In the genomic region with DNA sequence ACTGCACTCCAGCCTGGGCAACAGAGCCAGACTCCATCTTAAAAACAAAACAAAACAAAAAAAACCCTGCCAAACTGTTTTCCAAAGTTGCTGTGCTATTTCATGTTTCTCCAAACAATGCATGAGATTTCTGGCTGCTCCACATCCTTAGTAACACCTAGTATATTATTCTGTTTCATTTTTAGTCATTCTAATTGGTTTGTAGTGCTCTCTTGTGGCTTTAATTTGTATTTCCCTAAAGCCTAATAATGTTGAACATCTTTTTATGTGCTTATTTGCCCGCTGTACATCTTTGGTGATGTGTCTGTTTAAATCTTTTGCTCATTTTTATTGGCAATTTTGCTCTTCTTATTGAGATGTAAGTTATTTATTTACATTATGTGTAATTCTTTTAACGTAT, we compare ENCODE assay signal across 16 cellular contexts. TPM values are rescaled to one million over a fixed set of nuclear protein-coding genes. Genes with fewer than 3 reads are reported as not detected.
DNase-seq lines count a peak whose midpoint lies in the region; ATAC-seq and TF ChIP-seq lines count a peak whose summit lies in the region.
"Had no signal": no experiment of that assay in that cellular context is flagged by ENCODE, and none has a peak within 500 bp of the region (broad histone marks: within the 10 kb centered on the region; RNA-seq: fewer than 3 reads in every experiment).

No MANE protein-coding gene starts in this region.

- TF ChIP-seq POLR2A in upper lobe of left lung (IDR thresholded peaks at IDR 0.05): no peak

- H3K27me3 ChIP-seq in BJ (ENCODE audit: control insufficient read depth, insufficient read depth, low read length) (peaks cover 1% of the 10 kb centered on the region; the same call in 1 of the 2 replicates), foreskin keratinocyte (peaks cover 47% of the 10 kb centered on the region), upper lobe of left lung (no peaks in the 10 kb centered on the region)
- H3K27me3 ChIP-seq: colonic mucosa had no signal

- H3K4me3 ChIP-seq in BJ (ENCODE audit: low read depth, low read length): no peak overlapping the region
- H3K4me3 ChIP-seq in HEK293 (ENCODE audit: low read depth, low read length): no peak overlapping the region
- no peak overlapping the region for H3K4me3 ChIP-seq in upper lobe of left lung
- H3K4me3 ChIP-seq: adrenal gland, colonic mucosa, heart right ventricle had no signal

- peak; percentile 15; the same call in 1 of the 2 replicates for TF ChIP-seq CTCF in BJ (IDR thresholded peaks at IDR 0.05; ENCODE audit: insufficient read depth, low read depth, low read length)
- TF ChIP-seq CTCF in HEK293 (tag by site-specific recombination; IDR thresholded peaks at IDR 0.05): no peak
- peak; percentile 35; the same call in 1 of the 2 replicates for TF ChIP-seq CTCF in RWPE1 (conservative IDR thresholded peaks at IDR 0.05; ENCODE audit: low read depth)
- peak; percentile 56 for TF ChIP-seq CTCF in foreskin keratinocyte (conservative IDR thresholded peaks at IDR 0.05)
- TF ChIP-seq CTCF in upper lobe of left lung (IDR thresholded peaks at IDR 0.05): no peak
- TF ChIP-seq CTCF in WTC11 (IDR thresholded peaks at IDR 0.05): no peak

- H3K27ac Mint-ChIP-seq in WTC11: no peak overlapping the region; the same call in 1 of the 2 replicates
- H3K27ac Mint-ChIP-seq: activated CD4-positive, alpha-beta memory T cell treated with anti-CD3 and anti-CD28 coated beads, Interleukin-2, amount 10 ng/mL, durations not matched to agents 7 days and 5 days had no signal

- ATAC-seq in foreskin keratinocyte: no peak
- ATAC-seq in upper lobe of left lung (ENCODE audit: low FRiP score in 2 of 2): no peak
- no peak for ATAC-seq in WTC11
- ATAC-seq: heart right ventricle had no signal

- H3K27me3 Mint-ChIP-seq in WTC11 (ENCODE audit: low read depth): peaks cover 52% of the 10 kb centered on the region

- no peak overlapping the region for H3K4me3 Mint-ChIP-seq in WTC11
- H3K4me3 Mint-ChIP-seq: activated CD4-positive, alpha-beta memory T cell treated with anti-CD3 and anti-CD28 coated beads, Interleukin-2, amount 10 ng/mL, durations not matched to agents 7 days and 5 days had no signal

- peaks cover 2% of the 10 kb centered on the region; the same call in 1 of the 2 replicates for H3K9me3 ChIP-seq in HEK293 (ENCODE audit: control insufficient read depth, insufficient read depth, low read depth, low read length)
- H3K9me3 ChIP-seq in upper lobe of left lung: peaks cover 0 to 10% (median 0%) of the 10 kb centered on the region in 4 donors
- H3K9me3 ChIP-seq: adrenal gland, colonic mucosa had no signal

- POLR2A ChIA-PET in BJ (lab: Charles Lee) (no interaction called here), HEK293 (lab: Yijun Ruan, JAX) (no interaction called here), RWPE1 (lab: Yijun Ruan, JAX; ENCODE audit: low non-redundant PET) (no interaction called here), WTC11 (lab: Charles Lee) (no interaction called here)

- peaks cover 4% of the 10 kb centered on the region for H3K36me3 Mint-ChIP-seq in WTC11

- no peak overlapping the region for H3K27ac ChIP-seq in HEK293 (ENCODE audit: extremely low read depth, low read depth, low read length)
- no peak overlapping the region for H3K27ac ChIP-seq in RWPE1
- H3K27ac ChIP-seq in foreskin keratinocyte: no peak overlapping the region
- H3K27ac ChIP-seq in upper lobe of left lung: no peak overlapping the region
- H3K27ac ChIP-seq in substantia nigra (ENCODE audit: low read depth, low read length, poor library complexity, severe bottlenecking): no peak overlapping the region
- H3K27ac ChIP-seq: adrenal gland, colonic mucosa, heart right ventricle had no signal

- DNase-seq in BJ (ENCODE audit: low read depth) (no peak), RWPE1 (ENCODE audit: low spot score) (no peak), foreskin keratinocyte (no peak), NCI-H1092 (lab: John Stamatoyannopoulos, UW) (no peak), upper lobe of left lung (no peak), WTC11 (ENCODE audit: low spot score) (no peak), substantia nigra (lab: John Stamatoyannopoulos, UW) (no peak)
- DNase-seq: activated CD4-positive, alpha-beta memory T cell treated with anti-CD3 and anti-CD28 coated beads, Interleukin-2, amount 10 ng/mL, durations not matched to agents 7 days and 5 days; adrenal gland; colonic mucosa; heart right ventricle; kidney glomerular epithelial cell; NCI-H1417 treated with DMSO at 0.1 percent for 48 hours; NCI-H510A treated with DMSO at 0.1 percent for 48 hours; posterior cingulate gyrus had no signal

- H3K4me1 ChIP-seq in HEK293 (ENCODE audit: control insufficient read depth, insufficient read depth, low read length): peaks cover 3% of the 10 kb centered on the region; the same call in 1 of the 2 replicates
- H3K4me1 ChIP-seq in foreskin keratinocyte: no peaks in the 10 kb centered on the region
- H3K4me1 ChIP-seq in upper lobe of left lung: peaks cover 0 to 10% (median 5%) of the 10 kb centered on the region in 4 donors
- H3K4me1 ChIP-seq: colonic mucosa had no signal

- H3K36me3 ChIP-seq in BJ (ENCODE audit: control insufficient read depth, insufficient read depth, low read length): no peaks in the 10 kb centered on the region
- no peaks in the 10 kb centered on the region for H3K36me3 ChIP-seq in HEK293 (ENCODE audit: control insufficient read depth in 2 of 2, insufficient read depth in 1 of 2, low read length in 2 of 2)
- no peaks in the 10 kb centered on the region for H3K36me3 ChIP-seq in upper lobe of left lung
- H3K36me3 ChIP-seq: adrenal gland, colonic mucosa, heart right ventricle had no signal

- peaks cover 18% of the 10 kb centered on the region for H3K9me3 Mint-ChIP-seq in WTC11

- TF ChIP-seq EP300 in upper lobe of left lung (IDR thresholded peaks at IDR 0.05): no peak

- H3K4me1 Mint-ChIP-seq in WTC11: no peaks in the 10 kb centered on the region

- CTCF ChIA-PET in BJ (lab: Yijun Ruan, JAX): interaction anchor here (1.5 kb wide), 1 partner anchor 546 kb away, joined by 3 read pairs; no protein-coding TSS in a partner anchor
- CTCF ChIA-PET in HEK293 (lab: Yijun Ruan, JAX): interaction anchor here (0.6 kb wide), 1 partner anchor 729 kb away, joined by 7 read pairs; no protein-coding TSS in a partner anchor
- CTCF ChIA-PET in RWPE1 (lab: Yijun Ruan, JAX): no interaction called here
- CTCF ChIA-PET in WTC11 (lab: Charles Lee): no interaction called here

- 79 to 84% methylated on average over 2 of the region's 2 CpGs for WGBS in upper lobe of left lung, 2 donors

TF ChIP-seq in HEK293, 187 proteins besides CTCF, POLR2A, EP300 and RAD21:
- TF ChIP-seq ZNF146 (tag by site-specific recombination; IDR thresholded peaks at IDR 0.05): no peak
- TF ChIP-seq ZNF654 (tag by site-specific recombination; IDR thresholded peaks at IDR 0.05; ENCODE audit: low read depth): peak; percentile 27; the same call in 1 of the 2 replicates
- no peak for TF ChIP-seq ZNF544 (tag by site-specific recombination; IDR thresholded peaks at IDR 0.05)

TF ChIP-seq in WTC11, 78 proteins besides CTCF, POLR2A, EP300 and RAD21 (continues in another document):
- TF ChIP-seq ATF6 (CRISPR knock-in tag; IDR thresholded peaks at IDR 0.05) (no peak), EMX1 (CRISPR knock-in tag; IDR thresholded peaks at IDR 0.05) (no peak), NFE2L1 (CRISPR knock-in tag; IDR thresholded peaks at IDR 0.05) (no peak), USF2 (CRISPR knock-in tag; IDR thresholded peaks at IDR 0.05) (no peak)
- TF ChIP-seq, protein P1, sequence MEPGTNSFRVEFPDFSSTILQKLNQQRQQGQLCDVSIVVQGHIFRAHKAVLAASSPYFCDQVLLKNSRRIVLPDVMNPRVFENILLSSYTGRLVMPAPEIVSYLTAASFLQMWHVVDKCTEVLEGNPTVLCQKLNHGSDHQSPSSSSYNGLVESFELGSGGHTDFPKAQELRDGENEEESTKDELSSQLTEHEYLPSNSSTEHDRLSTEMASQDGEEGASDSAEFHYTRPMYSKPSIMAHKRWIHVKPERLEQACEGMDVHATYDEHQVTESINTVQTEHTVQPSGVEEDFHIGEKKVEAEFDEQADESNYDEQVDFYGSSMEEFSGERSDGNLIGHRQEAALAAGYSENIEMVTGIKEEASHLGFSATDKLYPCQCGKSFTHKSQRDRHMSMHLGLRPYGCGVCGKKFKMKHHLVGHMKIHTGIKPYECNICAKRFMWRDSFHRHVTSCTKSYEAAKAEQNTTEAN (CRISPR knock-in tag; IDR thresholded peaks at IDR 0.05): no peak

RNA-seq across cellular contexts. Expression of gene TTC1, which starts 18.4 kb away (rescaled TPM):
- polyA plus RNA-seq in BJ (2011; rRNA removed): 23.2 and 37.4 TPM in 2 replicates
- polyA minus RNA-seq in BJ (2011; rRNA and poly(A)+ RNA removed): 15.2 and 25.4 TPM in 2 replicates
- 48.8 and 53.1 TPM in 2 replicates for total RNA-seq in foreskin keratinocyte
- polyA plus RNA-seq in foreskin keratinocyte: 50.4 and 56.8 TPM in 2 replicates
- total RNA-seq in upper lobe of left lung: 10 to 100 TPM; 28.5 to 46.7 (median 38.8) TPM
- total RNA-seq in WTC11 (2021): 46.4 to 48.3 TPM (median 47.4 TPM) in 3 replicates

Comparison
In these comparisons a context has a peak if more than half of its experiments do, and no peak if none do; other contexts are left out.
1. CTCF ChIP-seq: peak in BJ (single experiment), RWPE1 (single experiment) and foreskin keratinocyte (single experiment); none in HEK293 (single experiment), upper lobe of left lung (0 of 6) and WTC11 (single experiment).
2. CTCF ChIA-PET loops: an anchor here in BJ (1.5 kb wide) and HEK293 (0.6 kb wide); none called in RWPE1 and WTC11.